In genomic region chr7:47573758-47574472, GRCh38 we compare ENCODE assay signal across 10 cellular contexts. TPM values are rescaled to one million over a fixed set of nuclear protein-coding genes. Genes with fewer than 3 reads are reported as not detected.
DNase-seq lines count a peak whose midpoint lies in the region; ATAC-seq, FAIRE-seq and TF ChIP-seq lines count a peak whose summit lies in the region.
"Had no signal": no experiment of that assay in that cellular context is flagged by ENCODE, and none has a peak within 500 bp of the region (broad histone marks: within the 10 kb centered on the region; RNA-seq: fewer than 3 reads in every experiment).

No MANE protein-coding gene starts in this region.

- peak overlapping the region; percentile 94 for H3K18ac ChIP-seq in trophoblast cell (ENCODE audit: low read length)

- TF ChIP-seq CTCF in DOHH2 (IDR thresholded peaks at IDR 0.05; ENCODE audit: low read depth, low read length, poor library complexity, severe bottlenecking) (no peak), OCI-LY7 (conservative IDR thresholded peaks at IDR 0.05; ENCODE audit: low read length) (no peak), GM20000 (IDR thresholded peaks at IDR 0.05; ENCODE audit: extremely low read depth, missing control alignments) (no peak)

- peak overlapping the region; percentile 68 for H3K27ac ChIP-seq in DOHH2 (ENCODE audit: low read depth, low read length)
- H3K27ac ChIP-seq in OCI-LY7 (ENCODE audit: low read depth, low read length, poor library complexity, severe bottlenecking) = peak overlapping the region; percentile 75
- peak overlapping the region; percentile 48 to 69 for H3K27ac ChIP-seq in esophagus (ENCODE audit: low read depth in 2 of 2, low read length in 1 of 2)
- H3K27ac ChIP-seq in trophoblast cell (ENCODE audit: low read depth, low read length) = peak overlapping the region; percentile 90

- no peak for FAIRE-seq in frontal cortex (lab: Jason Lieb, UNC)
- FAIRE-seq: colon had no signal

- H3K4me3 ChIP-seq in DOHH2 (ENCODE audit: low read length) (peak overlapping the region; percentile 64), OCI-LY7 (ENCODE audit: low read depth, low read length, poor library complexity, severe bottlenecking) (peak overlapping the region; percentile 58), esophagus (ENCODE audit: low read depth in 1 of 2, low read length in 2 of 2) (no peak overlapping the region), trophoblast cell (ENCODE audit: low read depth, low read length) (no peak overlapping the region)

- peaks cover 18% of the 10 kb centered on the region for H3K79me2 ChIP-seq in DOHH2 (ENCODE audit: control insufficient read depth, low read length)
- H3K79me2 ChIP-seq in OCI-LY7 (ENCODE audit: insufficient read depth, low read depth, low read length) = peaks cover 14% of the 10 kb centered on the region; the same call in 1 of the 2 replicates
- H3K79me2 ChIP-seq in trophoblast cell (ENCODE audit: control insufficient read depth, insufficient read depth, low read length, poor library complexity) = peaks cover 35% of the 10 kb centered on the region

- H4K91ac ChIP-seq in trophoblast cell (ENCODE audit: low read depth, low read length) = peak overlapping the region; percentile 95

- no peaks in the 10 kb centered on the region for H4K20me1 ChIP-seq in DOHH2 (ENCODE audit: control insufficient read depth, insufficient read depth, low read depth, low read length)
- no peaks in the 10 kb centered on the region for H4K20me1 ChIP-seq in OCI-LY7 (ENCODE audit: insufficient read depth, low read length)

- CTCF ChIA-PET in OCI-LY7 (lab: Charles Lee; ENCODE audit: unreplicated experiment) = interaction anchor here (0.8 kb wide), 1 partner anchor 21 kb away, joined by 3 read pairs; no protein-coding TSS in a partner anchor

- H3K9me2 ChIP-seq in DOHH2 (replicated peaks; ENCODE audit: control insufficient read depth, low read length) (no peaks in the 10 kb centered on the region), OCI-LY7 (ENCODE audit: insufficient read depth, low read length) (no peaks in the 10 kb centered on the region)

- intact Hi-C loops in OCI-LY7 (cut with micrococcal nuclease; ENCODE audit: unreplicated experiment) = no loop called here

- H2BK5ac ChIP-seq in trophoblast cell (ENCODE audit: low read depth, low read length, poor library complexity) = peak overlapping the region; percentile 47

- peak overlapping the region; percentile 81 for H2BK12ac ChIP-seq in trophoblast cell (ENCODE audit: low read length)

- peak overlapping the region; percentile 21 for H3K9ac ChIP-seq in trophoblast cell (ENCODE audit: low read length)

- POLR2A ChIA-PET in OCI-LY7 (lab: Charles Lee) = interaction anchor here (0.7 to 1.4 kb wide), 3 partner anchors 9 to 98 kb away, joined by 4 to 7 read pairs (median 4); no protein-coding TSS in a partner anchor

- 13 to 16% methylated on average over 11 of the region's 11 CpGs for WGBS in esophagus, 2 donors
- WGBS in trophoblast cell (ENCODE audit: extremely low coverage, insufficient coverage, insufficient read length) = no CpG with 5 or more reads among the region's 11 CpGs

- H3K27me3 ChIP-seq in DOHH2 (ENCODE audit: control insufficient read depth, low read length) (no peaks in the 10 kb centered on the region), esophagus (ENCODE audit: control insufficient read depth in 1 of 2, insufficient read depth in 2 of 2, low read length in 2 of 2) (no peaks in the 10 kb centered on the region), trophoblast cell (ENCODE audit: insufficient read depth, low read length) (no peaks in the 10 kb centered on the region)

- no peak for DNase-seq in OCI-LY7 (ENCODE audit: low spot score)
- DNase-seq in trophoblast cell = peak; percentile 71 to 80
- DNase-seq in GM20000 (ENCODE audit: low spot score) = no peak
- no peak for DNase-seq in frontal cortex (ENCODE audit: low spot score in 2 of 2)
- DNase-seq: NCI-H2029 treated with DMSO at 0.1 percent for 48 hours had no signal

- H2BK120ac ChIP-seq in trophoblast cell (ENCODE audit: insufficient read depth, low read length, poor library complexity) = peak overlapping the region; percentile 84

- no peak overlapping the region for H3K23ac ChIP-seq in trophoblast cell (ENCODE audit: low read length)

- peak overlapping the region; percentile 51; the same call in 1 of the 2 replicates for H2AFZ ChIP-seq in OCI-LY7 (ENCODE audit: low read length)
- peak overlapping the region; percentile 56 for H2AFZ ChIP-seq in trophoblast cell (ENCODE audit: insufficient read depth, low read length, poor library complexity)

- H3K36me3 ChIP-seq in DOHH2 (ENCODE audit: control insufficient read depth, low read length) (no peaks in the 10 kb centered on the region), OCI-LY7 (ENCODE audit: insufficient read depth, low read length) (peaks cover 6% of the 10 kb centered on the region; the same call in 1 of the 2 replicates), esophagus (ENCODE audit: control insufficient read depth in 2 of 2, insufficient read depth in 2 of 2, low read length in 1 of 2) (no peaks in the 10 kb centered on the region), trophoblast cell (ENCODE audit: control insufficient read depth in 1 of 2, insufficient read depth in 2 of 2, low read length in 2 of 2) (peaks cover 35 to 38% of the 10 kb centered on the region in 2 experiments)

- no peak overlapping the region for H4K12ac ChIP-seq in trophoblast cell (ENCODE audit: low read depth, low read length)

- H3K4me1 ChIP-seq in DOHH2 (ENCODE audit: control insufficient read depth, low read length) = peaks cover 67% of the 10 kb centered on the region
- peaks cover 65% of the 10 kb centered on the region for H3K4me1 ChIP-seq in OCI-LY7 (ENCODE audit: insufficient read depth, low read length, poor library complexity, severe bottlenecking)
- H3K4me1 ChIP-seq in esophagus (ENCODE audit: control insufficient read depth in 2 of 2, insufficient read depth in 2 of 2, low read length in 1 of 2) = peaks cover 5 to 27% of the 10 kb centered on the region in 2 donors
- peaks cover 48 to 49% of the 10 kb centered on the region in 2 experiments for H3K4me1 ChIP-seq in trophoblast cell (ENCODE audit: control insufficient read depth in 1 of 2, insufficient read depth in 2 of 2, low read length in 2 of 2)

- H3K4ac ChIP-seq in trophoblast cell (ENCODE audit: low read depth, low read length) = peak overlapping the region; percentile 97

- H3K9me3 ChIP-seq in DOHH2 (ENCODE audit: control insufficient read depth, insufficient read depth, low read length) (no peaks in the 10 kb centered on the region), OCI-LY7 (ENCODE audit: low read length) (no peaks in the 10 kb centered on the region), esophagus (ENCODE audit: control insufficient read depth in 2 of 2, insufficient read depth in 1 of 2, low read depth in 1 of 2, low read length in 1 of 2) (no peaks in the 10 kb centered on the region), trophoblast cell (ENCODE audit: insufficient read depth, low read depth, low read length) (no peaks in the 10 kb centered on the region)

- H3K79me1 ChIP-seq in trophoblast cell (ENCODE audit: low read length) = peaks cover 52% of the 10 kb centered on the region

- peak overlapping the region; percentile 7 for H2AK5ac ChIP-seq in trophoblast cell (ENCODE audit: low read length)

- H4K8ac ChIP-seq in trophoblast cell (ENCODE audit: low read depth, low read length) = peak overlapping the region; percentile 68

- H3K4me2 ChIP-seq in DOHH2 (ENCODE audit: low read length) (peak overlapping the region; percentile 85), OCI-LY7 (ENCODE audit: low read length) (peak overlapping the region; percentile 63), trophoblast cell (ENCODE audit: low read length) (peak overlapping the region; percentile 26)

- peak overlapping the region; percentile 85 for H3K14ac ChIP-seq in trophoblast cell (ENCODE audit: low read length)

- H3F3A ChIP-seq in DOHH2 (ENCODE audit: control insufficient read depth, insufficient read depth) = peaks cover 18% of the 10 kb centered on the region

- ATAC-seq in HG03139 (IDR thresholded peaks at IDR 0.05; ENCODE audit: unreplicated experiment) (no peak), GM21367 (IDR thresholded peaks at IDR 0.05; ENCODE audit: unreplicated experiment) (no peak)

- BruUV-seq in OCI-LY7 (replicated peaks; lab: Mats Ljungman, UMichigan) = no TSS peak

RNA-seq across cellular contexts. Expression of gene TNS3, which starts 8.0 kb away (rescaled TPM):
- 8.3 and 9.5 TPM in 2 replicates for total RNA-seq in OCI-LY7 (2014; rRNA removed; shearing (Covaris generic))
- total RNA-seq in OCI-LY7 (2022) (36.5 and 42.1 TPM in 2 replicates), frontal cortex (6.1 TPM)
- 1 to 10 TPM; 2.7 to 3.4 TPM for polyA plus RNA-seq in esophagus
- 85.9 and 86.5 TPM in 2 replicates for polyA plus RNA-seq in trophoblast cell (2013)

Comparison
In these comparisons a context has a peak if more than half of its experiments do, and no peak if none do; other contexts are left out.
1. H3K4me2 ChIP-seq: peak in every context shown above with its lines; median percentile 85 in DOHH2; 63 in OCI-LY7; 26 in trophoblast cell.
2. H3K4me3 ChIP-seq: peak in DOHH2 (single experiment) and OCI-LY7 (single experiment); none in esophagus (0 of 2) and trophoblast cell (single experiment).
3. DNase-seq: peak in trophoblast cell (2 of 2); none in OCI-LY7 (single experiment), GM20000 (single experiment) and frontal cortex (0 of 2).
4. Peak in every context shown above with its lines, with median percentiles within 50 percentile points of each other: H3K27ac ChIP-seq.